In genomic region chr7:16993543-16993942, GRCh38 we compare ENCODE assay signal across 20 cellular contexts.
DNase-seq lines count a peak whose midpoint lies in the region; TF ChIP-seq lines count a peak whose summit lies in the region.
"Had no signal": no experiment of that assay in that cellular context is flagged by ENCODE, and none has a peak within 500 bp of the region (broad histone marks: within the 10 kb centered on the region; RNA-seq: fewer than 3 reads in every experiment).

No MANE protein-coding gene starts in this region.

- no peaks in the 10 kb centered on the region for H3K36me3 ChIP-seq in liver (ENCODE audit: control insufficient read depth in 4 of 4, insufficient read depth in 3 of 4, low read depth in 1 of 4, low read length in 3 of 4)
- no peaks in the 10 kb centered on the region for H3K36me3 ChIP-seq in testis (ENCODE audit: low read depth, missing control alignments)
- no peaks in the 10 kb centered on the region for H3K36me3 ChIP-seq in spleen
- H3K36me3 ChIP-seq: BLaER1 had no signal

- H3K4me3 ChIP-seq in liver (ENCODE audit: low read depth in 1 of 3, low read length in 3 of 3) (no peak overlapping the region), testis (no peak overlapping the region), spleen (no peak overlapping the region)
- H3K4me3 ChIP-seq: BLaER1 had no signal

- H3K9me3 ChIP-seq in liver (ENCODE audit: control insufficient read depth in 4 of 4, low read length in 3 of 4) (peaks cover 0 to 6% (median 0%) of the 10 kb centered on the region in 4 donors), testis (no peaks in the 10 kb centered on the region), spleen (peaks cover 0 to 18% (median 10%) of the 10 kb centered on the region in 8 donors)

- peak; percentile 17 to 40 for TF ChIP-seq RAD21 in liver (IDR thresholded peaks at IDR 0.05)

- WGBS in liver = 54% methylated on average over 4 of the region's 4 CpGs
- 71 to 82% methylated on average over 4 of the region's 4 CpGs for WGBS in testis, 2 donors
- 95 to 98% (median 95%) methylated on average over 4 of the region's 4 CpGs for WGBS in spleen, 5 donors

- TF ChIP-seq CTCF in liver (IDR thresholded peaks at IDR 0.05; ENCODE audit: low read depth, low read length, missing input control) (no peak), testis (IDR thresholded peaks at IDR 0.05) (no peak), spleen (IDR thresholded peaks at IDR 0.05 in 8 of 11, conservative IDR thresholded peaks at IDR 0.05 in 3 of 11) (no peak)

- no peak overlapping the region for H3K9ac ChIP-seq in liver (ENCODE audit: low read depth in 1 of 2, low read length in 2 of 2)
- H3K9ac ChIP-seq: BLaER1 had no signal

- TF ChIP-seq POLR2A in testis (IDR thresholded peaks at IDR 0.05) (no peak), spleen (IDR thresholded peaks at IDR 0.05) (no peak)

- DNase-seq in EH (ENCODE audit: low read depth) (peak; percentile 31), fibroblast of gingiva (ENCODE audit: low read depth) (peak; percentile 48), testis (peak; percentile 38), RKO (ENCODE audit: low spot score) (no peak), spleen (no peak), NCI-H345 treated with DMSO at 0.1 percent for 48 hours (lab: John Stamatoyannopoulos, UW; ENCODE audit: unreplicated experiment) (no peak)
- DNase-seq: CD4-positive, CD25-positive, alpha-beta regulatory T cell; DMS153; DND-41; KBM-7; NCI-H1048; NCI-H1417; NCI-H1694; NCI-H2029 treated with DMSO at 0.1 percent for 48 hours; NCI-H2227 treated with DMSO at 0.1 percent for 48 hours; NCI-H510A; NCI-H69; SHP77 treated with DMSO at 0.1 percent for 48 hours had no signal

- intact Hi-C loops in testis (cut with DNase I; ENCODE audit: low total_unique reads) (no loop called here), spleen (cut with DNase I; ENCODE audit: low total_unique reads) (no loop called here)

- H3K27me3 ChIP-seq in liver (ENCODE audit: control insufficient read depth in 4 of 4, insufficient read depth in 4 of 4, low read length in 3 of 4) (no peaks in the 10 kb centered on the region), testis (no peaks in the 10 kb centered on the region), spleen (replicated peaks in 1 of 7) (peaks cover 0 to 4% (median 0%) of the 10 kb centered on the region in 7 donors)
- H3K27me3 ChIP-seq: BLaER1 had no signal

- H3K27ac ChIP-seq in liver (ENCODE audit: low read depth in 1 of 2, low read length in 2 of 2) (no peak overlapping the region), testis (no peak overlapping the region), spleen (no peak overlapping the region)
- H3K27ac ChIP-seq: BLaER1 had no signal

- H3K4me1 ChIP-seq in liver (ENCODE audit: control insufficient read depth in 4 of 4, insufficient read depth in 4 of 4, low read length in 3 of 4) (peaks cover 5 to 18% (median 13%) of the 10 kb centered on the region in 4 donors), testis (peaks cover 8% of the 10 kb centered on the region), spleen (no peaks in the 10 kb centered on the region)
- H3K4me1 ChIP-seq: BLaER1 had no signal

TF ChIP-seq in liver, 16 proteins besides CTCF, POLR2A, EP300 and RAD21:
- peak; percentile 85 to 91 for TF ChIP-seq HNF4A (conservative IDR thresholded peaks at IDR 0.05)
- TF ChIP-seq EGR1 (IDR thresholded peaks at IDR 0.05; ENCODE audit: low read depth in 2 of 2) = no peak
- TF ChIP-seq, protein P1, sequence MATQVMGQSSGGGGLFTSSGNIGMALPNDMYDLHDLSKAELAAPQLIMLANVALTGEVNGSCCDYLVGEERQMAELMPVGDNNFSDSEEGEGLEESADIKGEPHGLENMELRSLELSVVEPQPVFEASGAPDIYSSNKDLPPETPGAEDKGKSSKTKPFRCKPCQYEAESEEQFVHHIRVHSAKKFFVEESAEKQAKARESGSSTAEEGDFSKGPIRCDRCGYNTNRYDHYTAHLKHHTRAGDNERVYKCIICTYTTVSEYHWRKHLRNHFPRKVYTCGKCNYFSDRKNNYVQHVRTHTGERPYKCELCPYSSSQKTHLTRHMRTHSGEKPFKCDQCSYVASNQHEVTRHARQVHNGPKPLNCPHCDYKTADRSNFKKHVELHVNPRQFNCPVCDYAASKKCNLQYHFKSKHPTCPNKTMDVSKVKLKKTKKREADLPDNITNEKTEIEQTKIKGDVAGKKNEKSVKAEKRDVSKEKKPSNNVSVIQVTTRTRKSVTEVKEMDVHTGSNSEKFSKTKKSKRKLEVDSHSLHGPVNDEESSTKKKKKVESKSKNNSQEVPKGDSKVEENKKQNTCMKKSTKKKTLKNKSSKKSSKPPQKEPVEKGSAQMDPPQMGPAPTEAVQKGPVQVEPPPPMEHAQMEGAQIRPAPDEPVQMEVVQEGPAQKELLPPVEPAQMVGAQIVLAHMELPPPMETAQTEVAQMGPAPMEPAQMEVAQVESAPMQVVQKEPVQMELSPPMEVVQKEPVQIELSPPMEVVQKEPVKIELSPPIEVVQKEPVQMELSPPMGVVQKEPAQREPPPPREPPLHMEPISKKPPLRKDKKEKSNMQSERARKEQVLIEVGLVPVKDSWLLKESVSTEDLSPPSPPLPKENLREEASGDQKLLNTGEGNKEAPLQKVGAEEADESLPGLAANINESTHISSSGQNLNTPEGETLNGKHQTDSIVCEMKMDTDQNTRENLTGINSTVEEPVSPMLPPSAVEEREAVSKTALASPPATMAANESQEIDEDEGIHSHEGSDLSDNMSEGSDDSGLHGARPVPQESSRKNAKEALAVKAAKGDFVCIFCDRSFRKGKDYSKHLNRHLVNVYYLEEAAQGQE (IDR thresholded peaks at IDR 0.05) = peak; percentile 37
- TF ChIP-seq, protein P2, sequence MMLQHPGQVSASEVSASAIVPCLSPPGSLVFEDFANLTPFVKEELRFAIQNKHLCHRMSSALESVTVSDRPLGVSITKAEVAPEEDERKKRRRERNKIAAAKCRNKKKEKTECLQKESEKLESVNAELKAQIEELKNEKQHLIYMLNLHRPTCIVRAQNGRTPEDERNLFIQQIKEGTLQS (IDR thresholded peaks at IDR 0.05) = no peak
- TF ChIP-seq RXRA (IDR thresholded peaks at IDR 0.05) = peak; percentile 84 to 90
- no peak for TF ChIP-seq NR2F2 (IDR thresholded peaks at IDR 0.05)
- TF ChIP-seq MAX (IDR thresholded peaks at IDR 0.05) = peak; percentile 30
- peak; percentile 69 for TF ChIP-seq SP1 (IDR thresholded peaks at IDR 0.05)
- TF ChIP-seq YY1 (IDR thresholded peaks at IDR 0.05) = no peak
- TF ChIP-seq HNF4G (IDR thresholded peaks at IDR 0.05) = peak; percentile 70

Comparison
In these comparisons a context has a peak if more than half of its experiments do, and no peak if none do; other contexts are left out.
1. DNase-seq: peak in EH (single experiment), fibroblast of gingiva (single experiment) and testis (single experiment); none in RKO (single experiment), spleen (single experiment) and NCI-H345 treated with DMSO at 0.1 percent for 48 hours (single experiment).